ENCODE assay signal across 33 cellular contexts in the genomic region with DNA sequence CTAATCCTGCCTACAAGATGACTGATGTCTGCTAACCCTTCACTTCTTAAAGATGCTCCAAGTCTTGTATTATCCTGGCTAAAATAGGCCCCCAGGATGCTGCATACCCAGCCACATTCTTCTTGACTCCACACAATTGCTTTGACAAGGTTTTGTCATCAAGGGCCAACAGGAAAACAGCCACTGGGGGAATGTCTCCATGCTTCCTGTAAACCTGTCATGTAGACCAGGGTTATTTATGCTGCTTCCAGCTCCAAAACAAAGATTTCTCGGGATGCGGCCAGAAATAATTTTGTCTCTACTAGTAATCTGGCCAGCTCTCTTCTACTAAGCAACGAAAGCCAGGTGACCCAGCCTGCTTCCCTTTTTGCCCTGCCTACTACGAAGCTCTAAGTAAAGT. TPM values are rescaled to one million over a fixed set of nuclear protein-coding genes. Genes with fewer than 3 reads are reported as not detected.
DNase-seq lines count a peak whose midpoint lies in the region; ATAC-seq and TF ChIP-seq lines count a peak whose summit lies in the region.
"Had no signal": no experiment of that assay in that cellular context is flagged by ENCODE, and none has a peak within 500 bp of the region (broad histone marks: within the 10 kb centered on the region; RNA-seq: fewer than 3 reads in every experiment).

No MANE protein-coding gene starts in this region.

- WGBS in body of pancreas, 2 donors: 67 to 77% methylated on average over 4 of the region's 4 CpGs
- WGBS in mesendoderm (ENCODE audit: extremely low coverage, insufficient coverage, low lambda C conversion rate): no CpG with 5 or more reads among the region's 4 CpGs
- WGBS in esophagus muscularis mucosa: 55% methylated on average over 4 of the region's 4 CpGs

- DNase-seq in MCF 10A (ENCODE audit: unreplicated experiment) (no peak), breast epithelium (ENCODE audit: low spot score in 2 of 2) (no peak), body of pancreas (no peak), mesendoderm (peak; percentile 66), esophagus muscularis mucosa (ENCODE audit: extremely low spot score) (no peak), posterior cingulate gyrus (no peak)
- no peak for DNase-seq in NK-92 treated with Interleukin-12 subunit alpha and Interleukin-12 subunit beta, amount 100 ng/mL, for 24 hours (lab: John Stamatoyannopoulos, UW)
- no peak for DNase-seq in stimulated activated naive CD4-positive, alpha-beta T cell (lab: John Stamatoyannopoulos, UW)
- DNase-seq: activated CD4-positive, alpha-beta T cell treated with anti-CD3 and anti-CD28 coated beads for 1 hour; activated CD8-positive, alpha-beta memory T cell treated with anti-CD3 and anti-CD28 coated beads, Interleukin-2, amount 50 U/mL, for 48 hours; activated CD8-positive, alpha-beta T cell treated with anti-CD3 and anti-CD28 coated beads for 36 hours; activated naive CD4-positive, alpha-beta T cell treated with anti-CD3 and anti-CD28 coated beads for 36 hours; brain microvascular endothelial cell; Caco-2; DMS79 treated with DMSO at 0.1 percent for 48 hours; GM23248; immature natural killer cell; left colon; mammary epithelial cell; NCI-H1436; NCI-H2081; NCI-H2227 treated with DMSO at 0.1 percent for 48 hours; NCI-H526; right cardiac atrium; SHP77 treated with DMSO at 0.1 percent for 48 hours; stimulated activated CD4-positive, alpha-beta T cell treated with anti-CD3 and anti-CD28 coated beads, Interleukin-4, amount 100 ng/mL, for 1 hour had no signal

- H3K9me3 Mint-ChIP-seq in MCF 10A (ENCODE audit: unreplicated experiment): no peaks in the 10 kb centered on the region
- H3K9me3 Mint-ChIP-seq: activated CD8-positive, alpha-beta T cell treated with anti-CD3 and anti-CD28 coated beads for 36 hours; activated naive CD4-positive, alpha-beta T cell treated with anti-CD3 and anti-CD28 coated beads for 36 hours; activated T-helper 1 cell treated with anti-CD3 and anti-CD28 coated beads, Interleukin-12 subunit alpha, Interleukin-12 subunit beta, Interleukin-2, Interleukin-4 antibody, amounts not matched to agents 30 ng/mL and 10 ng/mL and 1 ng/mL, durations not matched to agents 14 hours and 24 hours and 36 hours; immature natural killer cell; neural crest cell had no signal

- TF ChIP-seq CTCF in MCF 10A (IDR thresholded peaks at IDR 0.05; ENCODE audit: unreplicated experiment) (no peak), breast epithelium (IDR thresholded peaks at IDR 0.05) (no peak), body of pancreas (IDR thresholded peaks at IDR 0.05) (no peak), esophagus muscularis mucosa (IDR thresholded peaks at IDR 0.05) (no peak)

- H3K9me3 ChIP-seq in breast epithelium (no peaks in the 10 kb centered on the region), body of pancreas (no peaks in the 10 kb centered on the region), esophagus muscularis mucosa (no peaks in the 10 kb centered on the region)
- H3K9me3 ChIP-seq: Caco-2, tibial nerve had no signal

- TF ChIP-seq EP300 in esophagus muscularis mucosa (IDR thresholded peaks at IDR 0.05): no peak

- intact Hi-C loops in MCF 10A (cut with micrococcal nuclease): no loop called here
- intact Hi-C loops in breast epithelium (cut with DNase I; ENCODE audit: low total_unique reads): loop anchor here (10.0 kb wide), 1 partner anchor 50 kb away; a partner anchor contains a TSS
- intact Hi-C loops in body of pancreas (cut with DNase I): loop anchor here (10.0 kb wide), 2 partner anchors 50 kb away; a partner anchor contains a TSS
- intact Hi-C loops in esophagus muscularis mucosa (cut with DNase I): no loop called here
- intact Hi-C loops in posterior cingulate gyrus (cut with DNase I): loop anchor here (5.0 kb wide), 1 partner anchor 98 kb away; no protein-coding TSS in a partner anchor

- H3K27ac ChIP-seq in breast epithelium: no peak overlapping the region
- peak overlapping the region in 3 of 4 donors; percentile 67 to 80 (median 76) for H3K27ac ChIP-seq in body of pancreas
- H3K27ac ChIP-seq in mesendoderm (ENCODE audit: low read depth, low read length): no peak overlapping the region
- no peak overlapping the region for H3K27ac ChIP-seq in esophagus muscularis mucosa (replicated peaks in 1 of 4)
- H3K27ac ChIP-seq: 22Rv1, HL-60, parathyroid adenoma, tibial nerve had no signal

- H2BK5ac ChIP-seq in mesendoderm (ENCODE audit: low read length): no peak overlapping the region

- H3K36me3 ChIP-seq in breast epithelium (no peaks in the 10 kb centered on the region), body of pancreas (replicated peaks in 1 of 2; ENCODE audit: insufficient read depth in 1 of 2, low read depth in 2 of 2) (no peaks in the 10 kb centered on the region), mesendoderm (ENCODE audit: control insufficient read depth, insufficient read depth, low read length) (peaks cover 4% of the 10 kb centered on the region), esophagus muscularis mucosa (peaks cover 0 to 33% (median 8%) of the 10 kb centered on the region in 4 donors)

- no peaks in the 10 kb centered on the region for H3K27me3 ChIP-seq in breast epithelium
- no peaks in the 10 kb centered on the region for H3K27me3 ChIP-seq in body of pancreas
- no peaks in the 10 kb centered on the region for H3K27me3 ChIP-seq in mesendoderm (ENCODE audit: insufficient read depth, low read length, poor library complexity)
- H3K27me3 ChIP-seq in esophagus muscularis mucosa: no peaks in the 10 kb centered on the region
- H3K27me3 ChIP-seq: brain microvascular endothelial cell, tibial nerve had no signal

- peaks cover 18 to 21% of the 10 kb centered on the region in 2 donors for H3K4me1 ChIP-seq in breast epithelium
- peaks cover 46% of the 10 kb centered on the region for H3K4me1 ChIP-seq in body of pancreas
- peaks cover 35% of the 10 kb centered on the region for H3K4me1 ChIP-seq in mesendoderm (ENCODE audit: control insufficient read depth, low read depth, low read length)
- peaks cover 47 to 62% (median 49%) of the 10 kb centered on the region in 4 donors for H3K4me1 ChIP-seq in esophagus muscularis mucosa

- ATAC-seq in body of pancreas: no peak
- ATAC-seq: activated CD8-positive, alpha-beta T cell treated with anti-CD3 and anti-CD28 coated beads for 36 hours; left colon; right cardiac atrium had no signal

- H4K8ac ChIP-seq in mesendoderm (ENCODE audit: low read depth, low read length): no peak overlapping the region

- POLR2A ChIA-PET in MCF 10A (lab: Yijun Ruan, JAX): interaction anchor here (1.5 kb wide), 1 partner anchor 52 kb away, joined by 4 read pairs; no protein-coding TSS in a partner anchor

- H3K23ac ChIP-seq in mesendoderm (ENCODE audit: low read length): no peak overlapping the region

- peaks cover 43% of the 10 kb centered on the region for H3K4me1 Mint-ChIP-seq in MCF 10A (ENCODE audit: insufficient read depth, unreplicated experiment)
- H3K4me1 Mint-ChIP-seq: immature natural killer cell had no signal

- CTCF ChIA-PET in MCF 10A (lab: Yijun Ruan, JAX): interaction anchor here (1.0 to 2.0 kb wide), 2 partner anchors 17 to 52 kb away, joined by 4 to 6 read pairs; no protein-coding TSS in a partner anchor

- H2BK120ac ChIP-seq in mesendoderm (ENCODE audit: low read depth, low read length): no peak overlapping the region

- H3K4me3 Mint-ChIP-seq in MCF 10A (ENCODE audit: unreplicated experiment): no peak overlapping the region
- H3K4me3 Mint-ChIP-seq: activated CD8-positive, alpha-beta T cell treated with anti-CD3 and anti-CD28 coated beads for 36 hours; activated naive CD4-positive, alpha-beta T cell treated with anti-CD3 and anti-CD28 coated beads for 36 hours; activated T-helper 1 cell treated with anti-CD3 and anti-CD28 coated beads, Interleukin-12 subunit alpha, Interleukin-12 subunit beta, Interleukin-2, Interleukin-4 antibody, amounts not matched to agents 30 ng/mL and 10 ng/mL and 1 ng/mL, durations not matched to agents 14 hours and 24 hours and 36 hours; CD14-positive monocyte; immature natural killer cell; neural crest cell had no signal

- H3K4me3 ChIP-seq in breast epithelium (no peak overlapping the region), body of pancreas (no peak overlapping the region), mesendoderm (ENCODE audit: low read length) (no peak overlapping the region), esophagus muscularis mucosa (no peak overlapping the region)
- H3K4me3 ChIP-seq: GM23248, tibial nerve had no signal

- peaks cover 14% of the 10 kb centered on the region for H3K36me3 Mint-ChIP-seq in MCF 10A (ENCODE audit: insufficient read depth, unreplicated experiment)

- no peak overlapping the region for H4K5ac ChIP-seq in mesendoderm (ENCODE audit: low read length)

- H3K79me1 ChIP-seq in mesendoderm (ENCODE audit: low read length): peaks cover 62% of the 10 kb centered on the region

- no peak overlapping the region for H2BK15ac ChIP-seq in mesendoderm (replicated peaks; ENCODE audit: low read depth)

- peak overlapping the region; percentile 90 for H3K27ac Mint-ChIP-seq in MCF 10A (ENCODE audit: low read depth, unreplicated experiment)
- H3K27ac Mint-ChIP-seq: activated CD8-positive, alpha-beta T cell treated with anti-CD3 and anti-CD28 coated beads for 36 hours; activated naive CD4-positive, alpha-beta T cell treated with anti-CD3 and anti-CD28 coated beads for 36 hours; activated T-helper 1 cell treated with anti-CD3 and anti-CD28 coated beads, Interleukin-12 subunit alpha, Interleukin-12 subunit beta, Interleukin-2, Interleukin-4 antibody, amounts not matched to agents 30 ng/mL and 10 ng/mL and 1 ng/mL, durations not matched to agents 14 hours and 24 hours and 36 hours; immature natural killer cell had no signal

- no peak overlapping the region for H3K18ac ChIP-seq in mesendoderm (ENCODE audit: low read length)

- BruUV-seq in MCF 10A (replicated peaks; lab: Mats Ljungman, UMichigan): TSS peak; percentile 22

- no peak overlapping the region for H3K4ac ChIP-seq in mesendoderm (ENCODE audit: low read depth, low read length)

- TF ChIP-seq POLR2A in breast epithelium (IDR thresholded peaks at IDR 0.05) (no peak), body of pancreas (IDR thresholded peaks at IDR 0.05) (no peak), esophagus muscularis mucosa (IDR thresholded peaks at IDR 0.05; ENCODE audit: low read depth) (no peak)

- H3K27me3 Mint-ChIP-seq in MCF 10A (ENCODE audit: insufficient read depth, unreplicated experiment): no peaks in the 10 kb centered on the region
- H3K27me3 Mint-ChIP-seq: activated CD8-positive, alpha-beta T cell treated with anti-CD3 and anti-CD28 coated beads for 36 hours had no signal

- peaks cover 70% of the 10 kb centered on the region for H3K79me2 ChIP-seq in mesendoderm (ENCODE audit: control insufficient read depth, insufficient read depth, low read length)

- no peak overlapping the region for H3K56ac ChIP-seq in mesendoderm (ENCODE audit: low read length)

- no peak overlapping the region for H2AK5ac ChIP-seq in mesendoderm (ENCODE audit: low read length)

- H3K4me2 ChIP-seq in mesendoderm (ENCODE audit: low read length): no peak overlapping the region

- no peak overlapping the region for H3K9ac ChIP-seq in mesendoderm (ENCODE audit: low read length)
- H3K9ac ChIP-seq: parathyroid adenoma had no signal

RNA-seq across cellular contexts. Expression of a gene that starts 53.8 kb away (rescaled TPM):
- total RNA-seq in MCF 10A (2022) (22.3 and 29.6 TPM in 2 replicates), breast epithelium (10 to 100 TPM in 2 of 3 donors, 1 to 10 TPM in 1; 3.8 to 18.7 (median 17.9) TPM), body of pancreas (10 to 100 TPM; 25.2 to 29.3 TPM), esophagus muscularis mucosa (10 to 100 TPM; 16.6 to 21.2 (median 21.0) TPM)
- polyA plus RNA-seq in mesendoderm (2013, experiment 1 of 2): 13.4 TPM
- polyA plus RNA-seq in mesendoderm (2013, experiment 2 of 2): 13.5 TPM

Comparison
In these comparisons a context has a peak if more than half of its experiments do, and no peak if none do; other contexts are left out.
1. intact Hi-C loops: an anchor here in breast epithelium (10.0 kb wide), body of pancreas (10.0 kb wide) and posterior cingulate gyrus (5.0 kb wide); none called in MCF 10A and esophagus muscularis mucosa.
2. H3K27ac ChIP-seq: peak in body of pancreas (3 of 4); none in breast epithelium (0 of 2), mesendoderm (single experiment) and esophagus muscularis mucosa (0 of 4).